Comparison of ENCODE assay signal across 25 cellular contexts in genomic region chr2:151354807-151355206, GRCh38. TPM values are rescaled to one million over a fixed set of nuclear protein-coding genes. Genes with fewer than 3 reads are reported as not detected.
"Had no signal": no experiment of that assay in that cellular context is flagged by ENCODE, and none has a peak within 500 bp of the region (broad histone marks: within the 10 kb centered on the region; RNA-seq: fewer than 3 reads in every experiment).

No MANE protein-coding gene starts in this region.

- H3K79me2 ChIP-seq: hepatocyte had no signal

- FAIRE-seq: endothelial cell of umbilical vein, frontal cortex, kidney had no signal

- H3K27me3 ChIP-seq: dorsolateral prefrontal cortex, esophagus muscularis mucosa, foreskin keratinocyte, gastroesophageal sphincter, heart left ventricle, hepatocyte, left lung had no signal

- H3K4me3 ChIP-seq: coronary artery, dorsolateral prefrontal cortex, esophagus muscularis mucosa, gastroesophageal sphincter, heart left ventricle, hepatocyte, left lung, lower lobe of right lung, mucosa of descending colon had no signal

- DNase-seq: dermis blood vessel endothelial cell; dorsolateral prefrontal cortex; effector CD4-positive, alpha-beta T cell; effector memory CD4-positive, alpha-beta T cell; foreskin keratinocyte; heart left ventricle; hypothalamus; immature natural killer cell; islet precursor cell; kidney; kidney glomerular epithelial cell; left cardiac atrium; left lung; left ventricle myocardium superior; lower lobe of right lung; mesenchymal stem cell; mucosa of descending colon; naive B cell; naive thymus-derived CD8-positive, alpha-beta T cell had no signal

- H2AFZ ChIP-seq: hepatocyte had no signal

- H3K4me1 ChIP-seq: esophagus muscularis mucosa, foreskin keratinocyte, gastroesophageal sphincter, heart left ventricle, lower lobe of right lung had no signal

- H3K4me2 ChIP-seq: hepatocyte had no signal

- ATAC-seq: foreskin keratinocyte; gastroesophageal sphincter; heart left ventricle; left cardiac atrium; left lung; left ventricle myocardium superior; lower lobe of right lung; mucosa of descending colon; naive thymus-derived CD8-positive, alpha-beta T cell had no signal

- H3K9me3 ChIP-seq: esophagus muscularis mucosa, gastroesophageal sphincter, heart left ventricle, left lung, lower lobe of right lung, mucosa of descending colon had no signal

- H3K27ac ChIP-seq: coronary artery, dorsolateral prefrontal cortex, esophagus muscularis mucosa, foreskin keratinocyte, gastroesophageal sphincter, heart left ventricle, hepatocyte, left lung, lower lobe of right lung had no signal

- H3K36me3 ChIP-seq: esophagus muscularis mucosa, gastroesophageal sphincter, heart left ventricle, left lung, lower lobe of right lung had no signal

RNA-seq across cellular contexts. Expression of gene TNFAIP6, which starts 2.6 kb away (rescaled TPM):
- total RNA-seq: endothelial cell of umbilical vein; foreskin keratinocyte; naive thymus-derived CD8-positive, alpha-beta T cell had no signal
- polyA plus RNA-seq: endothelial cell of umbilical vein; foreskin keratinocyte; immature natural killer cell; naive thymus-derived CD8-positive, alpha-beta T cell had no signal
